Comparison of ENCODE assay signal across 14 cellular contexts in the genomic region with DNA sequence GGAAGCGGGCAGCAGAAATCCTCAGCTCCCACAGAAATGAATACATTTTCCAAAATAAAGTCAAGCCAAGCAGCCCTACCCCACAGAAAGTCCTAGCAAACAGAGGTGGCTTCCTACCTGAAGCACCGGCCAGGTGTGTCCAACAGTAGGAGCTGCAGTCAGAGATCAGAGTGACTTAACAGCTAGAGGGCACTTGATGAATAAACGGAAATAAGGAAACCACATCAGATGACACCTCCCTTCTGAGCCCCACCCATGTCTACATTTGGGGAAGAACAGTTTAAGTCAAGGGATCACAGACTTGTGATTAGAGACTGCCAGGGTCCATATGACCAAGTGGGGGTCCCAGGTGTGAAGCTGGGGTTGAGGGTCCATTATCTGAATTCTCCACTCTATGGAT. TPM values are rescaled to one million over a fixed set of nuclear protein-coding genes. Genes with fewer than 3 reads are reported as not detected.
DNase-seq lines count a peak whose midpoint lies in the region; ATAC-seq, FAIRE-seq and TF ChIP-seq lines count a peak whose summit lies in the region.
"Had no signal": no experiment of that assay in that cellular context is flagged by ENCODE, and none has a peak within 500 bp of the region (broad histone marks: within the 10 kb centered on the region; RNA-seq: fewer than 3 reads in every experiment).

TSS of gene CXCR1 (minus strand) at position 172 of the 400 bp plus-strand sequence. CDS start 1,751 bp downstream, outside the sequence.

- H4K20me1 ChIP-seq in HepG2 (ENCODE audit: insufficient read depth, low read length) (no peaks in the 10 kb centered on the region), osteoblast (ENCODE audit: insufficient read depth, low read length) (no peaks in the 10 kb centered on the region)

- TF ChIP-seq POLR2A in right lobe of liver (IDR thresholded peaks at IDR 0.05) (no peak), HepG2 (IDR thresholded peaks at IDR 0.05; ENCODE audit: insufficient read depth in 1 of 2, low read depth in 2 of 2, low read length in 2 of 2) (no peak)

- no peak for TF ChIP-seq RAD21 in HepG2 (CRISPR knock-in tag; IDR thresholded peaks at IDR 0.05)

- peaks cover 36% of the 10 kb centered on the region for H3K4me1 Mint-ChIP-seq in activated CD4-positive, alpha-beta memory T cell treated with anti-CD3 and anti-CD28 coated beads, Interleukin-2, amount 10 ng/mL, durations not matched to agents 7 days and 5 days

- WGBS in right lobe of liver (ENCODE audit: insufficient coverage, low coverage, low lambda C conversion rate, missing lambda C conversion rate) = 60% methylated on average over 1 of the region's 3 CpGs
- 28% methylated on average over 3 of the region's 3 CpGs for WGBS in HepG2 (ENCODE audit: low lambda C conversion rate)
- WGBS in aorta, 2 donors = 87 to 89% methylated on average over 3 of the region's 3 CpGs

- H3K79me2 ChIP-seq in HepG2 (ENCODE audit: insufficient read depth, low read length) (no peaks in the 10 kb centered on the region), osteoblast (ENCODE audit: insufficient read depth, low read length) (no peaks in the 10 kb centered on the region)

- POLR2A ChIA-PET in HepG2 (lab: Yijun Ruan, JAX) = no interaction called here
- POLR2A ChIA-PET in activated CD4-positive, alpha-beta memory T cell treated with anti-CD3 and anti-CD28 coated beads, Interleukin-2, amount 10 ng/mL, durations not matched to agents 7 days and 5 days (lab: Charles Lee) = interaction anchor here (0.7 to 1.9 kb wide), 5 partner anchors 15 to 90 kb away, joined by 3 to 6 read pairs (median 3); partner anchors contain the start of gene ARPC2

- H3K36me3 Mint-ChIP-seq in activated CD4-positive, alpha-beta memory T cell treated with anti-CD3 and anti-CD28 coated beads, Interleukin-2, amount 10 ng/mL, durations not matched to agents 7 days and 5 days (ENCODE audit: low read depth) = peaks cover 4% of the 10 kb centered on the region

- peak in 3 of 4 donors; percentile 28 to 31 (median 28) for ATAC-seq in right lobe of liver
- ATAC-seq in HepG2 = no peak
- peak; percentile 36 for ATAC-seq in aorta (ENCODE audit: low FRiP score)
- no peak for ATAC-seq in HG02981 (IDR thresholded peaks at IDR 0.05; ENCODE audit: unreplicated experiment)

- peak within 1 kb of the TSS in 1 of 3 donors; percentile 4 for H3K4me3 ChIP-seq in right lobe of liver
- no peak within 1 kb of the TSS for H3K4me3 ChIP-seq in HepG2 (replicated peaks in 1 of 3; ENCODE audit: insufficient read depth in 1 of 3, low read depth in 2 of 3, low read length in 3 of 3)
- H3K4me3 ChIP-seq in epithelial cell of esophagus (ENCODE audit: low read length) = no peak within 1 kb of the TSS
- H3K4me3 ChIP-seq in aorta (ENCODE audit: low read length in 2 of 2) = no peak within 1 kb of the TSS
- H3K4me3 ChIP-seq in osteoblast (ENCODE audit: insufficient read depth, low read length) = no peak within 1 kb of the TSS
- H3K4me3 ChIP-seq: cardiac muscle cell, SJSA1 had no signal

- no peaks in the 10 kb centered on the region for H3K9me3 ChIP-seq in right lobe of liver
- no peaks in the 10 kb centered on the region for H3K9me3 ChIP-seq in HepG2 (ENCODE audit: low read length)
- H3K9me3 ChIP-seq in aorta (ENCODE audit: control insufficient read depth, low read length) = no peaks in the 10 kb centered on the region
- no peaks in the 10 kb centered on the region for H3K9me3 ChIP-seq in osteoblast (ENCODE audit: low read depth, low read length)
- H3K9me3 ChIP-seq: SJSA1 had no signal

- H3K27ac ChIP-seq in right lobe of liver = no peak within 1 kb of the TSS
- H3K27ac ChIP-seq in HepG2 (ENCODE audit: extremely low read length, insufficient read depth, low read length) = no peak within 1 kb of the TSS
- no peak within 1 kb of the TSS for H3K27ac ChIP-seq in aorta (ENCODE audit: low read depth in 1 of 2, low read length in 2 of 2)
- H3K27ac ChIP-seq in osteoblast (ENCODE audit: low read depth, low read length) = no peak within 1 kb of the TSS
- H3K27ac ChIP-seq: cardiac muscle cell, SJSA1 had no signal

- TF ChIP-seq CTCF in right lobe of liver (IDR thresholded peaks at IDR 0.05) = no peak
- no peak for TF ChIP-seq CTCF in HepG2 (CRISPR knock-in tag; IDR thresholded peaks at IDR 0.05)
- TF ChIP-seq CTCF in epithelial cell of esophagus (IDR thresholded peaks at IDR 0.05; ENCODE audit: insufficient read depth, low read depth, low read length, missing control alignments) = peak; percentile 11
- no peak for TF ChIP-seq CTCF in osteoblast (IDR thresholded peaks at IDR 0.05; ENCODE audit: extremely low read depth, low read depth, low read length)

- H2AFZ ChIP-seq in HepG2 (ENCODE audit: low read length) (no peak within 1 kb of the TSS), osteoblast (ENCODE audit: low read length) (no peak within 1 kb of the TSS)

- no peak for FAIRE-seq in HepG2 (lab: Jason Lieb, UNC)

- TF ChIP-seq EP300 in HepG2 (IDR thresholded peaks at IDR 0.05; ENCODE audit: low read depth in 2 of 2, low read length in 2 of 2) (no peak), HepG2 (CRISPR knock-in tag; IDR thresholded peaks at IDR 0.05; ENCODE audit: borderline replicate concordance) (no peak)

- H3K4me2 ChIP-seq in HepG2 (ENCODE audit: low read depth, low read length) = no peak within 1 kb of the TSS
- no peak within 1 kb of the TSS for H3K4me2 ChIP-seq in osteoblast (ENCODE audit: insufficient read depth, low read length)

- no peaks in the 10 kb centered on the region for H3K36me3 ChIP-seq in right lobe of liver
- H3K36me3 ChIP-seq in HepG2 (replicated peaks in 1 of 2; ENCODE audit: control insufficient read depth in 1 of 2, insufficient read depth in 2 of 2, low read length in 2 of 2) = no peaks in the 10 kb centered on the region
- no peaks in the 10 kb centered on the region for H3K36me3 ChIP-seq in aorta (ENCODE audit: control insufficient read depth in 1 of 2, insufficient read depth in 2 of 2, low read length in 1 of 2)
- no peaks in the 10 kb centered on the region for H3K36me3 ChIP-seq in osteoblast (ENCODE audit: insufficient read depth, low read length)
- H3K36me3 ChIP-seq: cardiac muscle cell, SJSA1 had no signal

- H3K9ac ChIP-seq in HepG2 (ENCODE audit: insufficient read depth, low read depth, low read length) = no peak within 1 kb of the TSS

- H3K27ac Mint-ChIP-seq in activated CD4-positive, alpha-beta memory T cell treated with anti-CD3 and anti-CD28 coated beads, Interleukin-2, amount 10 ng/mL, durations not matched to agents 7 days and 5 days = peak within 1 kb of the TSS; percentile 65

- no peaks in the 10 kb centered on the region for H3K27me3 ChIP-seq in right lobe of liver
- peaks cover 6 to 46% of the 10 kb centered on the region in 2 experiments for H3K27me3 ChIP-seq in HepG2 (ENCODE audit: control insufficient read depth in 1 of 2, insufficient read depth in 2 of 2, low read length in 2 of 2)
- no peaks in the 10 kb centered on the region for H3K27me3 ChIP-seq in aorta (ENCODE audit: control insufficient read depth in 1 of 2, insufficient read depth in 2 of 2, low read length in 1 of 2)
- peaks cover 32% of the 10 kb centered on the region for H3K27me3 ChIP-seq in osteoblast (ENCODE audit: insufficient read depth, low read length)

- CTCF ChIA-PET in HepG2 (lab: Yijun Ruan, JAX; ENCODE audit: low intra/inter-chr PET ratio, low total read pairs) = no interaction called here
- CTCF ChIA-PET in activated CD4-positive, alpha-beta memory T cell treated with anti-CD3 and anti-CD28 coated beads, Interleukin-2, amount 10 ng/mL, durations not matched to agents 7 days and 5 days (lab: Charles Lee) = interaction anchor here (1.0 to 3.8 kb wide), 14 partner anchors 9 to 190 kb away, joined by 3 to 14 read pairs (median 6); partner anchors contain the start of genes AAMP, CATIP and PNKD

- no peaks in the 10 kb centered on the region for H3K4me1 ChIP-seq in right lobe of liver
- peaks cover 13% of the 10 kb centered on the region for H3K4me1 ChIP-seq in HepG2 (ENCODE audit: insufficient read depth, low read length)
- H3K4me1 ChIP-seq in aorta (ENCODE audit: control insufficient read depth in 1 of 2, insufficient read depth in 2 of 2, low read length in 2 of 2) = no peaks in the 10 kb centered on the region
- peaks cover 2% of the 10 kb centered on the region for H3K4me1 ChIP-seq in osteoblast (ENCODE audit: insufficient read depth, low read length)
- H3K4me1 ChIP-seq: SJSA1 had no signal

- BruUV-seq in HepG2 (replicated peaks; lab: Mats Ljungman, UMichigan) = no TSS peak

- no peaks in the 10 kb centered on the region for H3K9me3 Mint-ChIP-seq in activated CD4-positive, alpha-beta memory T cell treated with anti-CD3 and anti-CD28 coated beads, Interleukin-2, amount 10 ng/mL, durations not matched to agents 7 days and 5 days

- H3K4me3 Mint-ChIP-seq in activated CD4-positive, alpha-beta memory T cell treated with anti-CD3 and anti-CD28 coated beads, Interleukin-2, amount 10 ng/mL, durations not matched to agents 7 days and 5 days = peak within 1 kb of the TSS; percentile 52

- in situ Hi-C loops in HepG2 (cut with HindIII; ENCODE audit: extremely low pct_ligation_motif_present, low pct_unique_long_range_greater_than_20kb) = no loop called here

- H3K27me3 Mint-ChIP-seq in activated CD4-positive, alpha-beta memory T cell treated with anti-CD3 and anti-CD28 coated beads, Interleukin-2, amount 10 ng/mL, durations not matched to agents 7 days and 5 days = peaks cover 38% of the 10 kb centered on the region

- DNase-seq in right lobe of liver (no peak), HepG2 (ENCODE audit: low spot score) (no peak), epithelial cell of esophagus (ENCODE audit: low read depth) (peak; percentile 74), aorta (no peak), iPS-NIHi7 (ENCODE audit: extremely low spot score) (no peak), osteoblast (ENCODE audit: insufficient read length, low spot score, missing footprints) (no peak)
- DNase-seq in activated CD4-positive, alpha-beta memory T cell treated with anti-CD3 and anti-CD28 coated beads, Interleukin-2, amount 10 ng/mL, durations not matched to agents 7 days and 5 days = peak; percentile 50
- DNase-seq: glutamatergic neuron, NCI-H1092, occipital lobe had no signal

- intact Hi-C loops in right lobe of liver (cut with DNase I) (no loop called here), HepG2 (cut with micrococcal nuclease; ENCODE audit: unreplicated experiment) (no loop called here), aorta (cut with DNase I) (no loop called here)

RNA-seq across cellular contexts. Expression of gene CXCR1, which starts in this region (rescaled TPM):
- total RNA-seq in right lobe of liver (1 to 10 TPM in 2 of 6 experiments, under 1 TPM in 4; 0.40 to 1.6 (median 0.74) TPM), HepG2 (2016; rRNA removed; fragmentation: Illumina TruSeq; extraction: Trizol) (not detected in 2 replicates), aorta (1 to 10 TPM; 1.8 to 3.5 TPM), osteoblast (not detected in 2 replicates)
- total RNA-seq in HepG2 (2016; cell fraction: cytosol; rRNA removed; fragmentation: Illumina TruSeq; extraction: Trizol; ENCODE audit: low read depth) = not detected in 2 replicates
- not detected in 2 replicates for total RNA-seq in HepG2 (2016; cell fraction: insoluble cytoplasmic fraction; rRNA removed; fragmentation: Illumina TruSeq; extraction: Trizol)
- total RNA-seq in HepG2 (2016; cell fraction: membrane; rRNA removed; fragmentation: Illumina TruSeq; extraction: Trizol) = not detected in 2 replicates
- not detected in 2 replicates for total RNA-seq in HepG2 (2016; cell fraction: nucleus; rRNA removed; fragmentation: Illumina TruSeq; extraction: Trizol)
- polyA plus RNA-seq in HepG2 (2011; rRNA removed) (not detected in 2 replicates), aorta (under 1 TPM; 0.20 to 0.63 TPM)
- polyA plus RNA-seq in HepG2 (2011; cell fraction: cytosol; rRNA removed) = not detected in 2 replicates
- not detected in 2 replicates for polyA plus RNA-seq in HepG2 (2011; cell fraction: nucleus; rRNA removed)
- polyA plus RNA-seq in HepG2 (2012) = not detected in 2 replicates
- not detected in 2 replicates for polyA plus RNA-seq in HepG2 (2016; cell fraction: cytosol; fragmentation: Illumina TruSeq; extraction: Trizol; ENCODE audit: low read depth)
- not detected in 2 replicates for polyA plus RNA-seq in HepG2 (2016; cell fraction: insoluble cytoplasmic fraction; fragmentation: Illumina TruSeq; extraction: Trizol; ENCODE audit: low read depth)
- polyA plus RNA-seq in HepG2 (2016; cell fraction: membrane; fragmentation: Illumina TruSeq; extraction: Trizol; ENCODE audit: low read depth) = not detected in 2 replicates
- polyA plus RNA-seq in HepG2 (2016; cell fraction: nucleus; fragmentation: Illumina TruSeq; extraction: Trizol; ENCODE audit: insufficient read depth, low read depth) = not detected in 2 replicates
- not detected in 2 replicates for polyA minus RNA-seq in HepG2 (2011; rRNA and poly(A)+ RNA removed; ENCODE audit: low replicate concordance)
- not detected in 2 replicates for polyA minus RNA-seq in HepG2 (2011; cell fraction: cytosol; rRNA and poly(A)+ RNA removed)
- polyA minus RNA-seq in HepG2 (2011; cell fraction: nucleus; rRNA and poly(A)+ RNA removed) = not detected in 2 replicates
- 1 to 10 TPM; 2.7 to 3.0 TPM for total RNA-seq in activated CD4-positive, alpha-beta memory T cell treated with anti-CD3 and anti-CD28 coated beads, Interleukin-2, amount 10 ng/mL, durations not matched to agents 7 days and 5 days
- total RNA-seq: cardiac muscle cell, occipital lobe, SJSA1 had no signal
- polyA plus RNA-seq: AG04450, cardiac muscle cell had no signal

Comparison
In these comparisons a context has a peak if more than half of its experiments do, and no peak if none do; other contexts are left out.
1. ATAC-seq: peak in right lobe of liver (3 of 4) and aorta (single experiment); none in HepG2 (single experiment) and HG02981 (single experiment).
2. DNase-seq: peak in activated CD4-positive, alpha-beta memory T cell treated with anti-CD3 and anti-CD28 coated beads, Interleukin-2, amount 10 ng/mL, durations not matched to agents 7 days and 5 days (single experiment) and epithelial cell of esophagus (single experiment); none in right lobe of liver (0 of 3), HepG2 (single experiment), aorta (0 of 2), iPS-NIHi7 (single experiment) and osteoblast (single experiment).